23 cellular contexts compared by ENCODE assay signal in the genomic region with DNA sequence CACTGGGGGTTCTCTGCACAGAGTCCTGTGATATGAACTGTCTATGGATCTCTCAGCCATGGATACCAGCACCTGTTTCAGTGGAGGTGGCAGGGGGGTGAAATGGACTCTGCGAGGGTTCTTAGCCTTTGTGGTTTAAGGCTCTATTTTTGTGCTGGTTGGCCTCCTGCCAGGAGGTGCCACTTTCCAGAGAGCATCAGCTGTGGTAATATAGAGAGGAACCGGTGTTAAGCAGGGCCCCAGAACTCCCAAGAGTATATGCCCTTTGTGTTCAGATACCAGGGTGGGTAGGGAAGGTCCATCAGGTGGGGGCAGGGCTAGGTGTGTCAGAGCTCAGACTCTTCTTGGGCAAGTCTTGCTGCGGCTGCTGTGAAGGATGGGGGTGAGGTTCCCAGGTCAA.
"Had no signal": no experiment of that assay in that cellular context is flagged by ENCODE, and none has a peak within 500 bp of the region (broad histone marks: within the 10 kb centered on the region; RNA-seq: fewer than 3 reads in every experiment).

No MANE protein-coding gene starts in this region.

- DNase-seq: activated CD8-positive, alpha-beta memory T cell treated with anti-CD3 and anti-CD28 coated beads for 24 hours; activated CD8-positive, alpha-beta memory T cell treated with anti-CD3 and anti-CD28 coated beads, Interleukin-2, amount 50 U/mL, for 4 hours; activated T-cell treated with anti-CD3 and anti-CD28 coated beads, Interleukin-2, amount 50 U/mL, for 24 hours; aorta; central memory CD4-positive, alpha-beta T cell; effector memory CD4-positive, alpha-beta T cell; foreskin keratinocyte; immature natural killer cell; natural killer cell; retina; sigmoid colon; stimulated activated CD4-positive, alpha-beta T cell treated with anti-CD3 and anti-CD28 coated beads, Interleukin-2, amount 100 ng/mL, for 48 hours; stimulated activated CD8-positive, alpha-beta memory T cell treated with anti-CD3 and anti-CD28 coated beads, Interleukin-4, amount 100 ng/mL, for 48 hours; stimulated activated naive B cell treated with anti-CD40 and anti-IgM and Interleukin-4, amounts not matched to agents 10 μg/mL and 1 μg/mL and 100 μg/mL, for 72 hours; testis; trophoblast cell; uterus had no signal

- H3K36me3 Mint-ChIP-seq: immature natural killer cell, mesothelial cell of epicardium, natural killer cell, WTC11 had no signal

- H3K27me3 ChIP-seq: foreskin keratinocyte, sigmoid colon, testis, uterus had no signal

- H3K27ac ChIP-seq: foreskin keratinocyte, sigmoid colon, testis, uterus had no signal

- H3K9me3 ChIP-seq: sigmoid colon, testis, uterus had no signal

- H3K27ac Mint-ChIP-seq: activated naive CD4-positive, alpha-beta T cell treated with anti-CD3 and anti-CD28 coated beads, Interleukin-2, amount 50 U/mL, for 72 hours; activated T-cell treated with anti-CD3 and anti-CD28 coated beads, Interleukin-2, amount 50 U/mL, for 24 hours; activated T-helper 17 cell treated with anti-CD3 and anti-CD28 coated beads, Interleukin-2, amount 50 U/mL, for 72 hours; immature natural killer cell; mesothelial cell of epicardium; natural killer cell; progenitor cell of endocrine pancreas; stimulated activated naive B cell treated with anti-CD40 and anti-IgM and Interleukin-4, amounts not matched to agents 10 μg/mL and 1 μg/mL and 100 μg/mL, for 72 hours; WTC11 had no signal

- H3K4me1 Mint-ChIP-seq: activated T-helper 17 cell treated with anti-CD3 and anti-CD28 coated beads, Interleukin-2, amount 50 U/mL, for 72 hours; immature natural killer cell; mesothelial cell of epicardium; natural killer cell; stimulated activated naive B cell treated with anti-CD40 and anti-IgM and Interleukin-4, amounts not matched to agents 10 μg/mL and 1 μg/mL and 100 μg/mL, for 72 hours; WTC11 had no signal

- H3K4me1 ChIP-seq: foreskin keratinocyte, sigmoid colon, testis, uterus had no signal

- H3K4me3 ChIP-seq: lung, sigmoid colon, testis, uterus had no signal

- H3K4me3 Mint-ChIP-seq: activated T-cell treated with anti-CD3 and anti-CD28 coated beads, Interleukin-2, amount 50 U/mL, for 24 hours; activated T-helper 17 cell treated with anti-CD3 and anti-CD28 coated beads, Interleukin-2, amount 50 U/mL, for 72 hours; immature natural killer cell; mesothelial cell of epicardium; natural killer cell; stimulated activated naive B cell treated with anti-CD40 and anti-IgM and Interleukin-4, amounts not matched to agents 10 μg/mL and 1 μg/mL and 100 μg/mL, for 72 hours; WTC11 had no signal

- H3K36me3 ChIP-seq: sigmoid colon, uterus had no signal
